In genomic region chr5:156695774-156696173, GRCh38 we compare ENCODE assay signal across 26 cellular contexts.
A peak's percentile ranks its signal among the peaks of the same experiment; 100 is the strongest.
DNase-seq lines count a peak whose midpoint lies in the region; ATAC-seq, FAIRE-seq and TF ChIP-seq lines count a peak whose summit lies in the region.
"Had no signal": no experiment of that assay in that cellular context is flagged by ENCODE, and none has a peak within 500 bp of the region (broad histone marks: within the 10 kb centered on the region; RNA-seq: fewer than 3 reads in every experiment).

No MANE protein-coding gene starts in this region.

- BruUV-seq in GM12878 (replicated peaks; lab: Mats Ljungman, UMichigan), result no TSS peak

- RAD21 ChIA-PET in GM12878 (lab: Charles Lee; ENCODE audit: unreplicated experiment), result no interaction called here

- SMC1A ChIA-PET in GM12878 (lab: Charles Lee; ENCODE audit: uncharacterized antibody, unreplicated experiment), result interaction anchor here (0.9 kb wide), 1 partner anchor 422 kb away, joined by 3 read pairs; no protein-coding TSS in a partner anchor

- H3K27ac ChIP-seq in GM12878 (ENCODE audit: control insufficient read depth, insufficient read depth) (no peak overlapping the region), transverse colon (no peak overlapping the region)
- H3K27ac ChIP-seq: HL-60 had no signal

- H3K27me3 ChIP-seq in GM12878 (replicated peaks in 1 of 2; ENCODE audit: control insufficient read depth in 2 of 2, insufficient read depth in 2 of 2, low read length in 1 of 2) (no peaks in the 10 kb centered on the region), transverse colon (no peaks in the 10 kb centered on the region)
- H3K27me3 ChIP-seq: BE2C had no signal

- TF ChIP-seq POLR2A in GM12878 (IDR thresholded peaks at IDR 0.05; ENCODE audit: low read depth, low read length) (no peak), transverse colon (IDR thresholded peaks at IDR 0.05) (no peak)

- H3K9me3 ChIP-seq in GM12878 (replicated peaks; ENCODE audit: control insufficient read depth, insufficient read depth, low read length), result no peaks in the 10 kb centered on the region
- H3K9me3 ChIP-seq in transverse colon, result no peaks in the 10 kb centered on the region
- H3K9me3 ChIP-seq: BE2C had no signal

- H3K4me2 ChIP-seq in GM12878 (ENCODE audit: control insufficient read depth, insufficient read depth), result no peak overlapping the region
- H3K4me2 ChIP-seq: GM23338 had no signal

- no peak overlapping the region for H3K9ac ChIP-seq in GM12878 (ENCODE audit: control insufficient read depth, insufficient read depth, low read length)

- no peak for TF ChIP-seq EP300 in GM12878 (IDR thresholded peaks at IDR 0.05; ENCODE audit: borderline replicate concordance in 1 of 2, control insufficient read depth in 1 of 2, low read depth in 2 of 2, low read length in 2 of 2)
- no peak for TF ChIP-seq EP300 in transverse colon (IDR thresholded peaks at IDR 0.05; ENCODE audit: low read depth)

- H3K79me2 ChIP-seq in GM12878 (ENCODE audit: control insufficient read depth, insufficient read depth, low read length), result no peaks in the 10 kb centered on the region

- H2AFZ ChIP-seq in GM12878 (ENCODE audit: control insufficient read depth, low read depth, low read length), result no peak overlapping the region
- H2AFZ ChIP-seq: GM23338 had no signal

- peak; percentile 40 for ATAC-seq in GM19468 (IDR thresholded peaks at IDR 0.05; ENCODE audit: extremely low read depth, unreplicated experiment)
- ATAC-seq in HG02798 (IDR thresholded peaks at IDR 0.05; ENCODE audit: poor library complexity, unreplicated experiment), result peak; percentile 42
- no peak for ATAC-seq in GM12878
- ATAC-seq in left colon, result no peak
- ATAC-seq: GM23338, HCT116, K562 had no signal

- TF ChIP-seq CTCF in GM12878 (IDR thresholded peaks at IDR 0.05 in 2 of 3, conservative IDR thresholded peaks at IDR 0.05 in 1 of 3; ENCODE audit: control insufficient read depth in 2 of 3, extremely low read depth in 1 of 3, insufficient read depth in 1 of 3, low read depth in 3 of 3, low read length in 3 of 3) (no peak), transverse colon (IDR thresholded peaks at IDR 0.05) (no peak)

- DNase-seq in GM12878 (ENCODE audit: low read depth, low spot score) (no peak), transverse colon (no peak), left colon (no peak), NCI-H1694 (lab: John Stamatoyannopoulos, UW) (no peak)
- DNase-seq: ACHN; BE2C; C1 segment of cervical spinal cord; CD4-positive, CD25-positive, alpha-beta regulatory T cell; CD8-positive, alpha-beta memory T cell; COR-L47; DMS 273 treated with DMSO at 0.1 percent for 48 hours; DMS53; DND-41; EL; H7; HFFc6; IMR-90 had no signal

- H4K20me1 ChIP-seq in GM12878 (ENCODE audit: control insufficient read depth, insufficient read depth), result no peaks in the 10 kb centered on the region

- no peak for FAIRE-seq in GM12878 (lab: Jason Lieb, UNC)
- FAIRE-seq: A204.1, GM12892, GM18507, K562 had no signal

- WGBS in GM12878 (ENCODE audit: insufficient coverage, insufficient replicate concordance, low lambda C conversion rate, missing lambda C conversion rate), result 0% methylated on average over 2 of the region's 2 CpGs
- 83 to 92% methylated on average over 2 of the region's 2 CpGs for WGBS in transverse colon (ENCODE audit: low coverage in 1 of 2), 2 donors

- TF ChIP-seq RAD21 in GM12878 (IDR thresholded peaks at IDR 0.05; ENCODE audit: insufficient read depth, low read depth, low read length), result no peak

- POLR2A ChIA-PET in GM12878 (lab: Charles Lee), result no interaction called here

- intact Hi-C loops in GM12878 (cut with micrococcal nuclease; ENCODE audit: unreplicated experiment) (no loop called here), transverse colon (cut with DNase I; ENCODE audit: low total_unique reads) (no loop called here), left colon (cut with DNase I, micrococcal nuclease) (no loop called here)

- H3K4me3 ChIP-seq in GM12878 (no peak overlapping the region), transverse colon (no peak overlapping the region)
- H3K4me3 ChIP-seq: GM23338, K562 had no signal

- H3K36me3 ChIP-seq in GM12878 (ENCODE audit: control insufficient read depth in 2 of 2, insufficient read depth in 2 of 2, low read length in 1 of 2) (no peaks in the 10 kb centered on the region), transverse colon (no peaks in the 10 kb centered on the region)
- H3K36me3 ChIP-seq: BE2C had no signal

- no peaks in the 10 kb centered on the region for H3K4me1 ChIP-seq in GM12878 (ENCODE audit: control insufficient read depth, insufficient read depth, low read length)
- H3K4me1 ChIP-seq in transverse colon, result no peaks in the 10 kb centered on the region
- H3K4me1 ChIP-seq: BE2C had no signal

- in situ Hi-C loops in GM12878 (cut with MboI), result no loop called here
- in situ Hi-C loops in transverse colon (cut with MboI; ENCODE audit: low pct_ligation_motif_present in 1 of 4, low pct_unique_long_range_greater_than_20kb in 1 of 4, low sequenced_read_pairs in 3 of 4), result no loop called here

- CTCF ChIA-PET in GM12878 (lab: Yijun Ruan, JAX), result no interaction called here

TF ChIP-seq in GM12878, 131 proteins besides CTCF, POLR2A, EP300 and RAD21:
- TF ChIP-seq ATF7 (IDR thresholded peaks at IDR 0.05; ENCODE audit: low read depth), result no peak
- TF ChIP-seq EZH2 (IDR thresholded peaks at IDR 0.05; ENCODE audit: borderline replicate concordance, control insufficient read depth, low read depth, low read length), result no peak
- TF ChIP-seq WRNIP1 (IDR thresholded peaks at IDR 0.05; ENCODE audit: borderline replicate concordance, low read depth, low read length), result no peak
- TF ChIP-seq POLR2AphosphoS5 (IDR thresholded peaks at IDR 0.05; ENCODE audit: low read length), result no peak
- peak; percentile 67 for TF ChIP-seq ZBTB40 (IDR thresholded peaks at IDR 0.05; ENCODE audit: borderline replicate concordance)
- no peak for TF ChIP-seq SP1 (IDR thresholded peaks at IDR 0.05; ENCODE audit: low read depth, low read length)
- TF ChIP-seq ESRRA (IDR thresholded peaks at IDR 0.05; ENCODE audit: low read length), result no peak
TF ChIP-seq in GM12878: peak in this region for 1.

Comparison
In these comparisons a context has a peak if more than half of its experiments do, and no peak if none do; other contexts are left out.
1. ATAC-seq: peak in GM19468 (single experiment) and HG02798 (single experiment); none in GM12878 (single experiment) and left colon (single experiment).